Comparison of ENCODE assay signal across 10 cellular contexts in the genomic region with DNA sequence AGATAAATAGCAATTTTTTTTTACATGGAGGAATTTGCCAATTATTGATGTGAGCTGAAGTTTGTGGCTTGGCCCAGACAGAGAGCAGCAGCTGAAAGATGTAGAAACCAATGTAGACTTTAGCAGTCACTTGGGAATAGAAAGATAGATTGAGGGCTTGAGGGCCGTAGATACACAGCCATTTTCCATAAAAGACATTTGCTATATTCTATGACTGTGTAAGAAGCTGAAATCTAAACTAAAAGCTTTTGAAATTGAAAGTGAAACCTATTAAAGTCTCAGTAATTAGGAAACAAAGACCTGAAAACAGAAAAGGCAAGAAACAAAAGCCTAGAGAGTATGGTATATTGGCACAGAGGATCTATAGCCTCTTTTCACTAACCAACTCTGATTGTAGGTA.
DNase-seq lines count a peak whose midpoint lies in the region; ATAC-seq and TF ChIP-seq lines count a peak whose summit lies in the region.
"Had no signal": no experiment of that assay in that cellular context is flagged by ENCODE, and none has a peak within 500 bp of the region (broad histone marks: within the 10 kb centered on the region; RNA-seq: fewer than 3 reads in every experiment).

No MANE protein-coding gene starts in this region.

- no peaks in the 10 kb centered on the region for H3K9me2 ChIP-seq in GM23248 (ENCODE audit: insufficient read depth)

- no peak overlapping the region for H3K4me3 Mint-ChIP-seq in immature natural killer cell
- no peak overlapping the region for H3K4me3 Mint-ChIP-seq in progenitor cell of endocrine pancreas (ENCODE audit: low read depth)

- in situ Hi-C loops in GM23248 (cut with MboI), result loop anchor here (25.0 kb wide), 1 partner anchor 635 kb away; no protein-coding TSS in a partner anchor

- H3K4me3 ChIP-seq in GM23248, result no peak overlapping the region
- no peak overlapping the region for H3K4me3 ChIP-seq in left lung
- H3K4me3 ChIP-seq: mucosa of descending colon, SJSA1 had no signal

- peak; percentile 95 for ATAC-seq in GM18870 (IDR thresholded peaks at IDR 0.05; ENCODE audit: unreplicated experiment)
- ATAC-seq in HG03439 (IDR thresholded peaks at IDR 0.05; ENCODE audit: unreplicated experiment), result peak; percentile 90
- ATAC-seq in left lung, result peak; percentile 19
- ATAC-seq: mucosa of descending colon had no signal

- 0 out of 2 replicates have a peak, but pooled peaks cover 4% of the 10 kb centered on the region for H3F3A ChIP-seq in GM23248 (ENCODE audit: insufficient read depth)

- H3K27ac Mint-ChIP-seq in immature natural killer cell (no peak overlapping the region), progenitor cell of endocrine pancreas (no peak overlapping the region)

- H3K4me2 ChIP-seq in GM23248 (ENCODE audit: unreplicated experiment), result peak overlapping the region; percentile 56

- intact Hi-C loops in left lung (cut with DNase I), result no loop called here

- H3K27me3 ChIP-seq in GM23248 (replicated peaks; ENCODE audit: insufficient read depth), result no peaks in the 10 kb centered on the region
- no peaks in the 10 kb centered on the region for H3K27me3 ChIP-seq in left lung
- H3K27me3 ChIP-seq: SJSA1 had no signal

- peak overlapping the region; percentile 27 for H3K9ac ChIP-seq in GM23248

- H3K36me3 Mint-ChIP-seq in immature natural killer cell (no peaks in the 10 kb centered on the region), progenitor cell of endocrine pancreas (ENCODE audit: insufficient read depth) (no peaks in the 10 kb centered on the region)

- H3K36me3 ChIP-seq in GM23248 (ENCODE audit: low read depth) (no peaks in the 10 kb centered on the region), left lung (no peaks in the 10 kb centered on the region)
- H3K36me3 ChIP-seq: SJSA1 had no signal

- H3K9me3 ChIP-seq in GM23248 (ENCODE audit: low read depth), result no peaks in the 10 kb centered on the region
- peaks cover 0 to 2% of the 10 kb centered on the region in 2 donors for H3K9me3 ChIP-seq in left lung
- H3K9me3 ChIP-seq: mucosa of descending colon, SJSA1 had no signal

- H3K9me3 Mint-ChIP-seq in immature natural killer cell, result peaks cover 2 to 19% (median 14%) of the 10 kb centered on the region in 6 donors
- H3K9me3 Mint-ChIP-seq in progenitor cell of endocrine pancreas (ENCODE audit: low read depth), result peaks cover 10% of the 10 kb centered on the region

- H3K27me3 Mint-ChIP-seq in immature natural killer cell (ENCODE audit: low read depth in 3 of 3) (peaks cover 0 to 3% (median 0%) of the 10 kb centered on the region in 3 donors), progenitor cell of endocrine pancreas (no peaks in the 10 kb centered on the region)

- H4K20me1 ChIP-seq in GM23248 (ENCODE audit: insufficient read depth), result no peaks in the 10 kb centered on the region

- DNase-seq in GM23248 (peak; percentile 40), left lung (no peak), immature natural killer cell (no peak), progenitor cell of endocrine pancreas (ENCODE audit: low spot score, unreplicated experiment) (no peak), SIG-M5 treated with dmso at 0.1 percent for 504 hours (lab: John Stamatoyannopoulos, UW; ENCODE audit: unreplicated experiment) (no peak)
- no peak for DNase-seq in central memory CD4-positive, alpha-beta T cell
- DNase-seq: mucosa of descending colon had no signal

- H2AFZ ChIP-seq in GM23248, result peak overlapping the region; percentile 74

- H3K79me2 ChIP-seq in GM23248 (ENCODE audit: insufficient read depth), result no peaks in the 10 kb centered on the region

- TF ChIP-seq CTCF in left lung (IDR thresholded peaks at IDR 0.05) (no peak), progenitor cell of endocrine pancreas (IDR thresholded peaks at IDR 0.05; ENCODE audit: unreplicated experiment) (no peak)

- no peaks in the 10 kb centered on the region for H3K4me1 Mint-ChIP-seq in immature natural killer cell
- H3K4me1 Mint-ChIP-seq in progenitor cell of endocrine pancreas (ENCODE audit: low read depth), result no peaks in the 10 kb centered on the region

- 24 to 32% methylated on average over 1 of the region's 1 CpG for WGBS in GM23248 (ENCODE audit: low coverage in 1 of 2, low lambda C conversion rate in 2 of 2, missing lambda C conversion rate in 2 of 2), 2 experiments

- no peaks in the 10 kb centered on the region for H3K4me1 ChIP-seq in GM23248 (ENCODE audit: insufficient read depth)
- H3K4me1 ChIP-seq in left lung, result no peaks in the 10 kb centered on the region
- H3K4me1 ChIP-seq: SJSA1 had no signal

- H3K27ac ChIP-seq in GM23248, result 0 out of 2 replicates have a peak overlapping the region, but pooled peaks have one; percentile 12
- no peak overlapping the region for H3K27ac ChIP-seq in left lung
- H3K27ac ChIP-seq: SJSA1 had no signal

Comparison
In these comparisons a context has a peak if more than half of its experiments do, and no peak if none do; other contexts are left out.
1. ATAC-seq: peak in every context shown above with its lines; median percentile 95 in GM18870; 90 in HG03439; 19 in left lung.